In the genomic region with DNA sequence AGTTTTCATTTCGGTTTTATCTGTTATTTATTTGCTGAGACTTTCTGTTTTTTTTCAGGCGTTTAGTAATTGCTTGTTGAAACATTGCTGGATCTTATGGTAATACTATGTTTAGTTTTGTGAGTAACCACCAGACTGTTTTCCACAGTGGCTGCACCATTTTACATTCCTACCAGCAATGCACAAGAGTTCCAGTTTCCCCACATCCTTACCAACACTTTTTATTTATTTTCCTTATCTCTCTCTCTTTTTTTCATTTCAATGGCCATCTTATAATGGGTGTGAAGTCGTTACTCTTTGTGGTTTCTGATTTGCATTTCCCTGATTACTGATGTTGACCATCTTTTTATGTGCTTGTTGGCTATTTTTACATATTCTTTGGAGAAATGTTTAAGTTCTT, we compare ENCODE assay signal across 21 cellular contexts. TPM values are rescaled to one million over a fixed set of nuclear protein-coding genes. Genes with fewer than 3 reads are reported as not detected.
DNase-seq lines count a peak whose midpoint lies in the region; ATAC-seq and TF ChIP-seq lines count a peak whose summit lies in the region.
"Had no signal": no experiment of that assay in that cellular context is flagged by ENCODE, and none has a peak within 500 bp of the region (broad histone marks: within the 10 kb centered on the region; RNA-seq: fewer than 3 reads in every experiment).

No MANE protein-coding gene starts in this region.

- no peak for DNase-seq in stimulated activated naive CD8-positive, alpha-beta T cell treated with anti-CD3 and anti-CD28 coated beads, Interleukin-15, Interleukin-2, amounts not matched to agents 100 U/mL and 50 U/mL, for 24 hours
- DNase-seq in WTC11 (ENCODE audit: low spot score) (no peak), A673 (ENCODE audit: low spot score) (no peak), activated gamma-delta T cell (lab: John Stamatoyannopoulos, UW) (no peak), DMS 273 treated with DMSO at 0.1 percent for 48 hours (lab: John Stamatoyannopoulos, UW) (no peak)
- DNase-seq in activated CD4-positive, alpha-beta T cell treated with anti-CD3 and anti-CD28 coated beads for 36 hours = no peak
- DNase-seq: activated CD4-positive, alpha-beta T cell treated with anti-CD3 and anti-CD28 coated beads for 1 hour; activated naive CD4-positive, alpha-beta T cell treated with anti-CD3 and anti-CD28 coated beads for 36 hours; body of pancreas; cortex of kidney; DMS79; NCI-H2107; NCI-H69; T-helper 9 cell; trophoblast cell had no signal

- peaks cover 4% of the 10 kb centered on the region for H3K9me3 Mint-ChIP-seq in stimulated activated naive CD8-positive, alpha-beta T cell treated with anti-CD3 and anti-CD28 coated beads, Interleukin-15, Interleukin-2, amounts not matched to agents 100 ng/mL and 50 ng/mL, for 24 hours
- peaks cover 3% of the 10 kb centered on the region for H3K9me3 Mint-ChIP-seq in WTC11
- peaks cover 9% of the 10 kb centered on the region for H3K9me3 Mint-ChIP-seq in activated CD4-positive, alpha-beta T cell treated with anti-CD3 and anti-CD28 coated beads for 36 hours (ENCODE audit: low read depth)

- POLR2A ChIA-PET in WTC11 (lab: Charles Lee) (no interaction called here), A673 (lab: Charles Lee; ENCODE audit: low non-redundant PET) (no interaction called here)
- POLR2A ChIA-PET in activated CD4-positive, alpha-beta T cell treated with anti-CD3 and anti-CD28 coated beads for 36 hours (lab: Charles Lee) = interaction anchor here (0.7 kb wide), 1 partner anchor 1007 kb away, joined by 3 read pairs; no protein-coding TSS in a partner anchor

- no peaks in the 10 kb centered on the region for H3K27me3 ChIP-seq in iPS-20b (ENCODE audit: insufficient read depth, low read length)
- H3K27me3 ChIP-seq in A673 (replicated peaks; ENCODE audit: insufficient read depth, low read depth, low read length, poor library complexity) = no peaks in the 10 kb centered on the region
- H3K27me3 ChIP-seq: body of pancreas, right atrium auricular region had no signal

- no peak for ATAC-seq in stimulated activated naive CD8-positive, alpha-beta T cell treated with anti-CD3 and anti-CD28 coated beads, Interleukin-15, Interleukin-2, amounts not matched to agents 100 U/mL and 50 U/mL, for 24 hours
- no peak for ATAC-seq in WTC11
- no peak for ATAC-seq in activated CD4-positive, alpha-beta T cell treated with anti-CD3 and anti-CD28 coated beads for 36 hours
- ATAC-seq: body of pancreas had no signal

- peaks cover 9% of the 10 kb centered on the region; the same call in 1 of the 2 replicates for H3K9me3 ChIP-seq in iPS-20b (ENCODE audit: insufficient read depth, low read depth, low read length)
- peaks cover 15% of the 10 kb centered on the region for H3K9me3 ChIP-seq in A673 (ENCODE audit: low read depth, low read length, poor library complexity, severe bottlenecking)

- H3K27ac ChIP-seq in iPS-20b (ENCODE audit: low read length) = peak overlapping the region; percentile 56
- H3K27ac ChIP-seq in A673 (ENCODE audit: low read depth, low read length, poor library complexity, severe bottlenecking) = no peak overlapping the region
- H3K27ac ChIP-seq: body of pancreas, right atrium auricular region had no signal

- H3K27me3 Mint-ChIP-seq in stimulated activated naive CD8-positive, alpha-beta T cell treated with anti-CD3 and anti-CD28 coated beads, Interleukin-15, Interleukin-2, amounts not matched to agents 100 ng/mL and 50 ng/mL, for 24 hours = no peaks in the 10 kb centered on the region
- peaks cover 6% of the 10 kb centered on the region; the same call in 1 of the 2 replicates for H3K27me3 Mint-ChIP-seq in WTC11 (ENCODE audit: low read depth)
- no peaks in the 10 kb centered on the region for H3K27me3 Mint-ChIP-seq in activated CD4-positive, alpha-beta T cell treated with anti-CD3 and anti-CD28 coated beads for 36 hours
- H3K27me3 Mint-ChIP-seq: IgD-negative memory B cell had no signal

- H3K27ac Mint-ChIP-seq in stimulated activated naive CD8-positive, alpha-beta T cell treated with anti-CD3 and anti-CD28 coated beads, Interleukin-15, Interleukin-2, amounts not matched to agents 100 ng/mL and 50 ng/mL, for 24 hours = peak overlapping the region; percentile 43
- H3K27ac Mint-ChIP-seq in WTC11 = peak overlapping the region; percentile 41; the same call in 1 of the 2 replicates
- no peak overlapping the region for H3K27ac Mint-ChIP-seq in activated CD4-positive, alpha-beta T cell treated with anti-CD3 and anti-CD28 coated beads for 36 hours
- H3K27ac Mint-ChIP-seq: IgD-negative memory B cell had no signal

- peaks cover 15% of the 10 kb centered on the region for H3K36me3 Mint-ChIP-seq in stimulated activated naive CD8-positive, alpha-beta T cell treated with anti-CD3 and anti-CD28 coated beads, Interleukin-15, Interleukin-2, amounts not matched to agents 100 ng/mL and 50 ng/mL, for 24 hours (ENCODE audit: low read depth)
- H3K36me3 Mint-ChIP-seq in WTC11 = peaks cover 2% of the 10 kb centered on the region; the same call in 1 of the 2 replicates
- peaks cover 15% of the 10 kb centered on the region for H3K36me3 Mint-ChIP-seq in activated CD4-positive, alpha-beta T cell treated with anti-CD3 and anti-CD28 coated beads for 36 hours (ENCODE audit: low read depth)

- H3K4me1 ChIP-seq in iPS-20b (ENCODE audit: insufficient read depth, low read length) (peaks cover 29% of the 10 kb centered on the region), A673 (ENCODE audit: insufficient read depth, low read length, poor library complexity, severe bottlenecking) (no peaks in the 10 kb centered on the region)

- intact Hi-C loops in A673 (cut with micrococcal nuclease; ENCODE audit: unreplicated experiment) = no loop called here
- intact Hi-C loops in activated CD4-positive, alpha-beta T cell treated with anti-CD3 and anti-CD28 coated beads for 36 hours (cut with DNase I, micrococcal nuclease) = no loop called here

- peak overlapping the region; percentile 29; the same call in 1 of the 2 replicates for H3K4me3 ChIP-seq in iPS-20b (ENCODE audit: low read length)
- H3K4me3 ChIP-seq in A673 (ENCODE audit: low read depth, low read length, poor library complexity, severe bottlenecking) = no peak overlapping the region
- H3K4me3 ChIP-seq: body of pancreas, HAP-1, right atrium auricular region had no signal

- CTCF ChIA-PET in WTC11 (lab: Charles Lee) = no interaction called here
- CTCF ChIA-PET in A673 (lab: Charles Lee) = no interaction called here
- CTCF ChIA-PET in activated CD4-positive, alpha-beta T cell treated with anti-CD3 and anti-CD28 coated beads for 36 hours (lab: Charles Lee) = interaction anchor here (1.0 to 1.5 kb wide), 3 partner anchors 11 to 18 kb away, joined by 3 to 7 read pairs (median 4); no protein-coding TSS in a partner anchor

- H3K36me3 ChIP-seq in iPS-20b (ENCODE audit: insufficient read depth, low read depth, low read length) = no peaks in the 10 kb centered on the region
- peaks cover 8% of the 10 kb centered on the region for H3K36me3 ChIP-seq in A673 (ENCODE audit: insufficient read depth, low read length, poor library complexity, severe bottlenecking)
- H3K36me3 ChIP-seq: HAP-1, right atrium auricular region had no signal

- BruUV-seq in A673 (replicated peaks; lab: Mats Ljungman, UMichigan) = no TSS peak

- H3K9ac ChIP-seq in iPS-20b (ENCODE audit: low read depth, low read length) = peak overlapping the region; percentile 22; the same call in 1 of the 2 replicates

- TF ChIP-seq CTCF in WTC11 (IDR thresholded peaks at IDR 0.05) (no peak), A673 (conservative IDR thresholded peaks at IDR 0.05; ENCODE audit: low read depth, low read length) (no peak)

- no peak overlapping the region for H3K4me3 Mint-ChIP-seq in stimulated activated naive CD8-positive, alpha-beta T cell treated with anti-CD3 and anti-CD28 coated beads, Interleukin-15, Interleukin-2, amounts not matched to agents 100 ng/mL and 50 ng/mL, for 24 hours
- H3K4me3 Mint-ChIP-seq in WTC11 = no peak overlapping the region
- no peak overlapping the region for H3K4me3 Mint-ChIP-seq in activated CD4-positive, alpha-beta T cell treated with anti-CD3 and anti-CD28 coated beads for 36 hours
- H3K4me3 Mint-ChIP-seq: activated naive CD4-positive, alpha-beta T cell treated with anti-CD3 and anti-CD28 coated beads for 36 hours; CD14-positive monocyte had no signal

- peaks cover 80% of the 10 kb centered on the region for H3K4me1 Mint-ChIP-seq in stimulated activated naive CD8-positive, alpha-beta T cell treated with anti-CD3 and anti-CD28 coated beads, Interleukin-15, Interleukin-2, amounts not matched to agents 100 ng/mL and 50 ng/mL, for 24 hours (ENCODE audit: low read depth)
- peaks cover 41% of the 10 kb centered on the region for H3K4me1 Mint-ChIP-seq in WTC11
- H3K4me1 Mint-ChIP-seq in activated CD4-positive, alpha-beta T cell treated with anti-CD3 and anti-CD28 coated beads for 36 hours = peaks cover 68% of the 10 kb centered on the region

TF ChIP-seq in WTC11, 78 proteins besides CTCF, POLR2A, EP300 and RAD21:
- TF ChIP-seq ZNF396 (CRISPR knock-in tag; IDR thresholded peaks at IDR 0.05; ENCODE audit: borderline replicate concordance) (no peak), ZNF219 (CRISPR knock-in tag; IDR thresholded peaks at IDR 0.05; ENCODE audit: borderline replicate concordance) (no peak), ZNF263 (CRISPR knock-in tag; IDR thresholded peaks at IDR 0.05; ENCODE audit: low read depth) (no peak)
- TF ChIP-seq, protein P1, sequence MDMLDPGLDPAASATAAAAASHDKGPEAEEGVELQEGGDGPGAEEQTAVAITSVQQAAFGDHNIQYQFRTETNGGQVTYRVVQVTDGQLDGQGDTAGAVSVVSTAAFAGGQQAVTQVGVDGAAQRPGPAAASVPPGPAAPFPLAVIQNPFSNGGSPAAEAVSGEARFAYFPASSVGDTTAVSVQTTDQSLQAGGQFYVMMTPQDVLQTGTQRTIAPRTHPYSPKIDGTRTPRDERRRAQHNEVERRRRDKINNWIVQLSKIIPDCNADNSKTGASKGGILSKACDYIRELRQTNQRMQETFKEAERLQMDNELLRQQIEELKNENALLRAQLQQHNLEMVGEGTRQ (CRISPR knock-in tag; IDR thresholded peaks at IDR 0.05) = no peak

RNA-seq across cellular contexts. Expression of a gene that starts 23.7 kb away (rescaled TPM):
- total RNA-seq in WTC11 (2021) (18.3 to 20.4 TPM (median 19.7 TPM) in 3 replicates), A673 (2021) (40.0 and 45.9 TPM in 2 replicates)
- 10 to 100 TPM; 43.3 to 56.3 TPM for total RNA-seq in activated CD4-positive, alpha-beta T cell treated with anti-CD3 and anti-CD28 coated beads for 36 hours
